19 cellular contexts compared by ENCODE assay signal in the genomic region with DNA sequence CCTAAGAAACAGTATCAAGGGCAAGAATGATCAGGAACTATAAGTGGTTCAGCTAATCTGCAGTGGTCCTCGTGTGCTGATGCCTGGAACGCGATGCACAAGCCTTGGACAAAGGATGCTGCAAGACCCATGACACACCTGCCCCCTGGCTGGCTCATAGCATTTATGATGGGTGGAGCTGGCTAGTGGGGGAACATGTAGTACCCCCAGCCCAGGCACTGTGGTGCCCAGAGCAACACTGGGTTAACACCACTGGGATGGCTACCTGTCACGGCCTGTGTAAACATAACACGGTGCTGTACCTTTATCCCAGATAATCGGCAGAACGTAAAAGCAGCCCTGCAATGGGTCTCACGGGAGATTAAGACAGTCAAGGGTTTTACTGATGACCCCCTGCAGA.
DNase-seq lines count a peak whose midpoint lies in the region; ATAC-seq, FAIRE-seq and TF ChIP-seq lines count a peak whose summit lies in the region.
"Had no signal": no experiment of that assay in that cellular context is flagged by ENCODE, and none has a peak within 500 bp of the region (broad histone marks: within the 10 kb centered on the region; RNA-seq: fewer than 3 reads in every experiment).

No MANE protein-coding gene starts in this region.

- H3K4me1 Mint-ChIP-seq in HFFc6 (ENCODE audit: low read depth) = peaks cover 38% of the 10 kb centered on the region
- no peaks in the 10 kb centered on the region for H3K4me1 Mint-ChIP-seq in activated T-helper 17 cell treated with anti-CD3 and anti-CD28 coated beads, Interleukin-2, amount 50 U/mL, for 72 hours
- H3K4me1 Mint-ChIP-seq: H9 had no signal

- peak overlapping the region; percentile 34 for H3K9ac ChIP-seq in keratinocyte (ENCODE audit: control insufficient read depth, extremely low read depth, insufficient read depth, low read length)
- H3K9ac ChIP-seq: BLaER1 had no signal

- peaks cover 18% of the 10 kb centered on the region for H3K36me3 Mint-ChIP-seq in HFFc6 (ENCODE audit: low read depth)
- peaks cover 15% of the 10 kb centered on the region for H3K36me3 Mint-ChIP-seq in activated T-helper 17 cell treated with anti-CD3 and anti-CD28 coated beads, Interleukin-2, amount 50 U/mL, for 72 hours (ENCODE audit: low read depth)

- TF ChIP-seq EP300 in suprapubic skin (IDR thresholded peaks at IDR 0.05) = no peak

- TF ChIP-seq POLR2A in suprapubic skin (IDR thresholded peaks at IDR 0.05) = no peak

- dilution Hi-C loops in keratinocyte (cut with MboI; ENCODE audit: extremely low pct_ligation_motif_present, low sequenced_read_pairs) = no loop called here

- no peaks in the 10 kb centered on the region for H3K9me3 Mint-ChIP-seq in HFFc6
- no peaks in the 10 kb centered on the region for H3K9me3 Mint-ChIP-seq in activated T-helper 17 cell treated with anti-CD3 and anti-CD28 coated beads, Interleukin-2, amount 50 U/mL, for 72 hours
- H3K9me3 Mint-ChIP-seq: CD8-positive, alpha-beta memory T cell; H9 had no signal

- no peak overlapping the region for H3K4me3 Mint-ChIP-seq in HFFc6
- no peak overlapping the region for H3K4me3 Mint-ChIP-seq in activated T-helper 17 cell treated with anti-CD3 and anti-CD28 coated beads, Interleukin-2, amount 50 U/mL, for 72 hours
- H3K4me3 Mint-ChIP-seq: H9 had no signal

- H4K20me1 ChIP-seq in keratinocyte (ENCODE audit: control insufficient read depth, extremely low read depth, insufficient read depth, low read length) = no peaks in the 10 kb centered on the region
- H4K20me1 ChIP-seq: BLaER1 had no signal

- H3K9me3 ChIP-seq in RWPE2 (ENCODE audit: severe bottlenecking) (no peaks in the 10 kb centered on the region), keratinocyte (ENCODE audit: control insufficient read depth, low read depth, low read length) (no peaks in the 10 kb centered on the region), suprapubic skin (no peaks in the 10 kb centered on the region)
- H3K9me3 ChIP-seq: BLaER1 had no signal

- no peak overlapping the region for H2AFZ ChIP-seq in keratinocyte (ENCODE audit: control insufficient read depth, low read length)

- DNase-seq in NCI-H524 (lab: John Stamatoyannopoulos, UW) (peak; percentile 81 to 82), RWPE2 (ENCODE audit: low spot score) (no peak), keratinocyte (ENCODE audit: low read depth, low spot score) (no peak), suprapubic skin (ENCODE audit: low spot score in 2 of 2) (no peak), HFFc6 (no peak), foreskin fibroblast (no peak)
- DNase-seq: CD8-positive, alpha-beta memory T cell; DND-41; H9; NCI-H1417; NCI-H187 treated with DMSO at 0.1 percent for 48 hours; NCI-H446; SIG-M5 had no signal

- no peak overlapping the region for H3K4me3 ChIP-seq in RWPE2 (ENCODE audit: severe bottlenecking)
- H3K4me3 ChIP-seq in keratinocyte (ENCODE audit: control insufficient read depth in 2 of 3, extremely low read depth in 1 of 3, insufficient read depth in 2 of 3, low read depth in 1 of 3, low read length in 3 of 3) = no peak overlapping the region
- no peak overlapping the region for H3K4me3 ChIP-seq in suprapubic skin
- no peak overlapping the region for H3K4me3 ChIP-seq in foreskin fibroblast (ENCODE audit: low read depth in 1 of 2, low read length in 2 of 2)
- H3K4me3 ChIP-seq: BLaER1, GM12878 had no signal

- H3K79me2 ChIP-seq in keratinocyte (ENCODE audit: control insufficient read depth, insufficient read depth, low read length) = no peaks in the 10 kb centered on the region

- peak overlapping the region; percentile 3 for H3K4me2 ChIP-seq in keratinocyte (ENCODE audit: control insufficient read depth, extremely low read depth, insufficient read depth, low read depth, low read length)
- H3K4me2 ChIP-seq: BLaER1 had no signal

- H3K36me3 ChIP-seq in RWPE2 (ENCODE audit: low read depth) (no peaks in the 10 kb centered on the region), keratinocyte (ENCODE audit: control insufficient read depth in 2 of 2, extremely low read depth in 1 of 2, insufficient read depth in 2 of 2, low read length in 2 of 2) (no peaks in the 10 kb centered on the region), suprapubic skin (no peaks in the 10 kb centered on the region)

- H3K4me1 ChIP-seq in RWPE2 (ENCODE audit: insufficient read depth, poor library complexity, severe bottlenecking) = peaks cover 45% of the 10 kb centered on the region
- H3K4me1 ChIP-seq in keratinocyte (ENCODE audit: control insufficient read depth, extremely low read depth, insufficient read depth, low read length) = peaks cover 50% of the 10 kb centered on the region
- peaks cover 37% of the 10 kb centered on the region for H3K4me1 ChIP-seq in suprapubic skin
- H3K4me1 ChIP-seq: BLaER1 had no signal

- H3K27ac Mint-ChIP-seq in HFFc6 = no peak overlapping the region
- H3K27ac Mint-ChIP-seq in activated T-helper 17 cell treated with anti-CD3 and anti-CD28 coated beads, Interleukin-2, amount 50 U/mL, for 72 hours = no peak overlapping the region
- H3K27ac Mint-ChIP-seq: H9 had no signal

- H3K9me1 ChIP-seq in keratinocyte (ENCODE audit: control insufficient read depth, extremely low read depth, insufficient read depth, low read length) = no peaks in the 10 kb centered on the region

- no peak for FAIRE-seq in keratinocyte (lab: Jason Lieb, UNC)
- FAIRE-seq: G401.6, GM12878 had no signal

- WGBS in suprapubic skin = 79% methylated on average over 4 of the region's 8 CpGs

- no peak for TF ChIP-seq CTCF in RWPE2 (IDR thresholded peaks at IDR 0.05; ENCODE audit: poor library complexity, severe bottlenecking)
- TF ChIP-seq CTCF in keratinocyte (optimal IDR thresholded peaks at IDR 0.05 in 1 of 3, IDR thresholded peaks at IDR 0.05 in 1 of 3, conservative IDR thresholded peaks at IDR 0.05 in 1 of 3; ENCODE audit: extremely low read depth in 1 of 3, insufficient read depth in 2 of 3, low read length in 3 of 3) = no peak
- no peak for TF ChIP-seq CTCF in suprapubic skin (IDR thresholded peaks at IDR 0.05)
- no peak for TF ChIP-seq CTCF in HFFc6 (IDR thresholded peaks at IDR 0.05)
- no peak for TF ChIP-seq CTCF in foreskin fibroblast (IDR thresholded peaks at IDR 0.05; ENCODE audit: low read depth, low read length)

- H3K27me3 Mint-ChIP-seq in HFFc6 (ENCODE audit: insufficient read depth) = no peaks in the 10 kb centered on the region
- no peaks in the 10 kb centered on the region for H3K27me3 Mint-ChIP-seq in activated T-helper 17 cell treated with anti-CD3 and anti-CD28 coated beads, Interleukin-2, amount 50 U/mL, for 72 hours
- H3K27me3 Mint-ChIP-seq: CD8-positive, alpha-beta memory T cell had no signal

- H3K27ac ChIP-seq in RWPE2 (ENCODE audit: poor library complexity, severe bottlenecking) (peak overlapping the region; percentile 94), keratinocyte (ENCODE audit: control insufficient read depth, insufficient read depth, low read length) (peak overlapping the region; percentile 99), suprapubic skin (peak overlapping the region; percentile 88)
- H3K27ac ChIP-seq: BLaER1, HL-60 had no signal

- ATAC-seq in RWPE2 (ENCODE audit: low read depth) = no peak
- ATAC-seq in activated T-helper 17 cell treated with anti-CD3 and anti-CD28 coated beads, Interleukin-2, amount 50 U/mL, for 72 hours (replicated peaks) = no peak
- ATAC-seq: GM12878, Panc1 had no signal

- no peaks in the 10 kb centered on the region for H3K27me3 ChIP-seq in RWPE2 (ENCODE audit: insufficient read depth, poor library complexity, severe bottlenecking)
- H3K27me3 ChIP-seq in keratinocyte (ENCODE audit: control insufficient read depth, extremely low read depth, insufficient read depth, low read length) = no peaks in the 10 kb centered on the region
- H3K27me3 ChIP-seq in suprapubic skin = no peaks in the 10 kb centered on the region
- H3K27me3 ChIP-seq: BLaER1 had no signal

Comparison
In these comparisons a context has a peak if more than half of its experiments do, and no peak if none do; other contexts are left out.
1. DNase-seq: peak in NCI-H524 (2 of 2); none in RWPE2 (single experiment), keratinocyte (single experiment), suprapubic skin (0 of 2), HFFc6 (single experiment) and foreskin fibroblast (0 of 2).
2. Peak in every context shown above with its lines, with median percentiles within 50 percentile points of each other: H3K27ac ChIP-seq.